Comparison of ENCODE assay signal across 15 cellular contexts in the genomic region with DNA sequence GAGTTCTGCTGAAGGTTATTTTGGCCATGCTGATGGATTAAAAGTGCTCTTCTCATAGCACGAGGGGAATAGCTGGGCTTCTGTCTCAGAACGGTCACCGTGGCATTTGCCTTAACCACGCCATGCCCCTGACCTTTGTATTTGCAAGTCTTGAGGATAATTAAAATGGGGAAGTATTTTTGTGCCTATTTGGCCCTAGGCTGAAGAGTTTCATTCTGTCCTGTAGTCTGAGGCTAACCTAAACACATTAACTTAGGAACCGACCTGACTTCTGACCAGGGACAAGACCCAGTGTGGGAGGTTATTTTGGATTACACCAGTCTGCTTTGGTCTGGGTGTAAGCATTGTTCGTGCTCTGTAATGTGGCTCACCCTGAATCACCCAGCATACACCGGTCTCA.
"Had no signal": no experiment of that assay in that cellular context is flagged by ENCODE, and none has a peak within 500 bp of the region (broad histone marks: within the 10 kb centered on the region; RNA-seq: fewer than 3 reads in every experiment).

No MANE protein-coding gene starts in this region.

- H3K4me3 ChIP-seq: breast epithelium, esophagus muscularis mucosa, SJSA1 had no signal

- H3K9me3 ChIP-seq: breast epithelium, esophagus muscularis mucosa, SJSA1 had no signal

- H3K27me3 ChIP-seq: breast epithelium, esophagus muscularis mucosa, SJSA1 had no signal

- H3K9me3 Mint-ChIP-seq: activated naive CD4-positive, alpha-beta T cell treated with anti-CD3 and anti-CD28 coated beads, Interleukin-2, amount 10 ng/mL, durations not matched to agents 7 days and 5 days; activated T-helper 1 cell treated with anti-CD3 and anti-CD28 coated beads, Interleukin-12 subunit alpha, Interleukin-12 subunit beta, Interleukin-2, Interleukin-4 antibody, amounts not matched to agents 30 ng/mL and 10 ng/mL and 1 ng/mL, durations not matched to agents 14 hours and 24 hours and 36 hours; mesothelial cell of epicardium had no signal

- H3K4me1 ChIP-seq: breast epithelium, esophagus muscularis mucosa had no signal

- H3K27me3 Mint-ChIP-seq: activated naive CD4-positive, alpha-beta T cell treated with anti-CD3 and anti-CD28 coated beads, Interleukin-2, amount 10 ng/mL, durations not matched to agents 7 days and 5 days had no signal

- DNase-seq: activated naive CD4-positive, alpha-beta T cell treated with anti-CD3 and anti-CD28 coated beads, Interleukin-2, amount 10 ng/mL, durations not matched to agents 7 days and 5 days; aorta; hypothalamus; kidney glomerular epithelial cell; retina; stimulated activated CD4-positive, alpha-beta T cell treated with anti-CD3 and anti-CD28 coated beads, Interleukin-15, amount 100 ng/mL, for 24 hours; stimulated activated CD4-positive, alpha-beta T cell treated with anti-CD3 and anti-CD28 coated beads, Interleukin-4, amount 100 ng/mL, for 4 hours; T1000; trophoblast cell had no signal

- H3K27ac ChIP-seq: breast epithelium, esophagus muscularis mucosa, SJSA1, VCaP had no signal

- H3K4me3 Mint-ChIP-seq: activated naive CD4-positive, alpha-beta T cell treated with anti-CD3 and anti-CD28 coated beads, Interleukin-2, amount 10 ng/mL, durations not matched to agents 7 days and 5 days; activated T-helper 1 cell treated with anti-CD3 and anti-CD28 coated beads, Interleukin-12 subunit alpha, Interleukin-12 subunit beta, Interleukin-2, Interleukin-4 antibody, amounts not matched to agents 30 ng/mL and 10 ng/mL and 1 ng/mL, durations not matched to agents 14 hours and 24 hours and 36 hours; mesothelial cell of epicardium had no signal

- H3K27ac Mint-ChIP-seq: activated T-helper 1 cell treated with anti-CD3 and anti-CD28 coated beads, Interleukin-12 subunit alpha, Interleukin-12 subunit beta, Interleukin-2, Interleukin-4 antibody, amounts not matched to agents 30 ng/mL and 10 ng/mL and 1 ng/mL, durations not matched to agents 14 hours and 24 hours and 36 hours; mesothelial cell of epicardium had no signal
